In the genomic region with DNA sequence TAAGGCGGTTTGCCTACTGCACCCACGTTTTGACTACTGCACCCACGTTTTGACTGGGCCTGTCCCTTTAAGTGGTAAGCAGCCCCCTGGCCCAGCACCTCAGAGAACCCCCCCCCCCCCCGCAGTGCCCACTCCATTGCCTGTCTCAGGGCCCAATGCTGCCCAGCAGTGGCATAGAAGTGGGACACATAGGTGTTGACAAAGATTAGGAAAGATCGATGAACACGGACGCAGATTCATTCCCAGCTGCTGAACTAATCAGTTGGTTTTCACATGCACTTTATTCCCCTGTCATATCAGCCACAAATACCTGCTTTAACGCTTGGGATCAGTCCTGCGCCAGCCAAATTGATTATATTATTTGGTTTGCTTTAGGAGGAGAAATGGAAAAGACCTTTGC, we compare ENCODE assay signal across 1 cellular context.
TF ChIP-seq lines count a peak whose summit lies in the region.

No MANE protein-coding gene starts in this region.

TF ChIP-seq in HepG2, 621 proteins besides CTCF, POLR2A, EP300 and RAD21:
- TF ChIP-seq, protein P1, sequence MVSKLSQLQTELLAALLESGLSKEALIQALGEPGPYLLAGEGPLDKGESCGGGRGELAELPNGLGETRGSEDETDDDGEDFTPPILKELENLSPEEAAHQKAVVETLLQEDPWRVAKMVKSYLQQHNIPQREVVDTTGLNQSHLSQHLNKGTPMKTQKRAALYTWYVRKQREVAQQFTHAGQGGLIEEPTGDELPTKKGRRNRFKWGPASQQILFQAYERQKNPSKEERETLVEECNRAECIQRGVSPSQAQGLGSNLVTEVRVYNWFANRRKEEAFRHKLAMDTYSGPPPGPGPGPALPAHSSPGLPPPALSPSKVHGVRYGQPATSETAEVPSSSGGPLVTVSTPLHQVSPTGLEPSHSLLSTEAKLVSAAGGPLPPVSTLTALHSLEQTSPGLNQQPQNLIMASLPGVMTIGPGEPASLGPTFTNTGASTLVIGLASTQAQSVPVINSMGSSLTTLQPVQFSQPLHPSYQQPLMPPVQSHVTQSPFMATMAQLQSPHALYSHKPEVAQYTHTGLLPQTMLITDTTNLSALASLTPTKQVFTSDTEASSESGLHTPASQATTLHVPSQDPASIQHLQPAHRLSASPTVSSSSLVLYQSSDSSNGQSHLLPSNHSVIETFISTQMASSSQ (IDR thresholded peaks at IDR 0.05; ENCODE audit: low read depth), result no peak
- TF ChIP-seq, protein P1 (CRISPR knock-in tag; IDR thresholded peaks at IDR 0.05; ENCODE audit: borderline replicate concordance), result no peak
- TF ChIP-seq FIP1L1 (IDR thresholded peaks at IDR 0.05; ENCODE audit: borderline replicate concordance, insufficient read depth, low read depth, low read length) (no peak), ZNF550 (CRISPR knock-in tag; IDR thresholded peaks at IDR 0.05; ENCODE audit: borderline replicate concordance) (no peak), KMT2A (CRISPR knock-in tag; IDR thresholded peaks at IDR 0.05) (no peak), ELF1 (CRISPR knock-in tag; IDR thresholded peaks at IDR 0.05) (no peak), U2AF2 (IDR thresholded peaks at IDR 0.05; ENCODE audit: low read depth, low read length) (no peak)
- TF ChIP-seq, protein P2, sequence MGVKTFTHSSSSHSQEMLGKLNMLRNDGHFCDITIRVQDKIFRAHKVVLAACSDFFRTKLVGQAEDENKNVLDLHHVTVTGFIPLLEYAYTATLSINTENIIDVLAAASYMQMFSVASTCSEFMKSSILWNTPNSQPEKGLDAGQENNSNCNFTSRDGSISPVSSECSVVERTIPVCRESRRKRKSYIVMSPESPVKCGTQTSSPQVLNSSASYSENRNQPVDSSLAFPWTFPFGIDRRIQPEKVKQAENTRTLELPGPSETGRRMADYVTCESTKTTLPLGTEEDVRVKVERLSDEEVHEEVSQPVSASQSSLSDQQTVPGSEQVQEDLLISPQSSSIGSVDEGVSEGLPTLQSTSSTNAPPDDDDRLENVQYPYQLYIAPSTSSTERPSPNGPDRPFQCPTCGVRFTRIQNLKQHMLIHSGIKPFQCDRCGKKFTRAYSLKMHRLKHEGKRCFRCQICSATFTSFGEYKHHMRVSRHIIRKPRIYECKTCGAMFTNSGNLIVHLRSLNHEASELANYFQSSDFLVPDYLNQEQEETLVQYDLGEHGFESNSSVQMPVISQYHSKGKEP (CRISPR knock-in tag; IDR thresholded peaks at IDR 0.05), result no peak
TF ChIP-seq in HepG2: peak in this region for 0.
